ENCODE assay signal across 8 cellular contexts in the genomic region with DNA sequence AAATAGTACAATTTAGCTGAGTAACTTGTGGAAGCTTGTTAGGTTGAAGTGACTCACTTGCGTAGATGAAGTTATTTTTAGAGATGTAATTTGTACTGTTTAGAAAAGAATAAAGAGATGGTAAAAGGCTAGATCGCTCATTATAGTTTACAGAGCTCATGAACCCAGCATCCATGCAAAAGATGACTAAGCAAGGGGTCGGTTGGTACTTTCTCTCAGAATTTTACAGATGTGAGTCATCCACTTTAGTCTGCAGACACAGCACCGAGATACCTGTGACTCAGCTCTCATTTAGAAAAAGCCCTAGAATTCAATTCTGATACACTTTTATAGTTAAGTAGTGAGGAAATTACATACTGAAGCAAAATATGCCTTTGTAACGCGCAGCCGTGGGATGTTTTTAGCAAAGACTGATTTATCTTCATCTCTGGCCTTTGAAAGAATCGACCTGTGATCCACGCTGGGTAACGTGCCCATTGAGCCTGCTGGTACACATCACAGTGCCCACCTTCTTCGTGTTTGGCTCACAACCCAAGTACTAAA.
DNase-seq lines count a peak whose midpoint lies in the region; TF ChIP-seq lines count a peak whose summit lies in the region.

No MANE protein-coding gene starts in this region.

- TF ChIP-seq CTCF in lower leg skin (IDR thresholded peaks at IDR 0.05), result no peak

- H3K9me3 Mint-ChIP-seq in activated T-helper 1 cell treated with anti-CD3 and anti-CD28 coated beads, Interleukin-12 subunit alpha, Interleukin-12 subunit beta, Interleukin-2, Interleukin-4 antibody, amounts not matched to agents 30 ng/mL and 10 ng/mL and 1 ng/mL, durations not matched to agents 14 hours and 24 hours and 36 hours, result no peaks in the 10 kb centered on the region

- no peak overlapping the region for H3K4me3 ChIP-seq in lower leg skin (ENCODE audit: low read depth, poor library complexity, severe bottlenecking)

- peak overlapping the region; percentile 41 for H3K4me3 Mint-ChIP-seq in activated T-helper 1 cell treated with anti-CD3 and anti-CD28 coated beads, Interleukin-12 subunit alpha, Interleukin-12 subunit beta, Interleukin-2, Interleukin-4 antibody, amounts not matched to agents 30 ng/mL and 10 ng/mL and 1 ng/mL, durations not matched to agents 14 hours and 24 hours and 36 hours

- peaks cover 61% of the 10 kb centered on the region for H3K4me1 Mint-ChIP-seq in activated T-helper 1 cell treated with anti-CD3 and anti-CD28 coated beads, Interleukin-12 subunit alpha, Interleukin-12 subunit beta, Interleukin-2, Interleukin-4 antibody, amounts not matched to agents 30 ng/mL and 10 ng/mL and 1 ng/mL, durations not matched to agents 14 hours and 24 hours and 36 hours (ENCODE audit: low read depth)

- DNase-seq in activated effector memory CD4-positive, alpha-beta T cell treated with anti-CD3 and anti-CD28 coated beads, Interleukin-2, amount 50 U/mL, for 16 hours, result peak; percentile 72
- no peak for DNase-seq in activated effector memory CD4-positive, alpha-beta T cell treated with Interleukin-2 at 50 U/mL for 16 hours
- peak; percentile 73 for DNase-seq in HT-29 (ENCODE audit: low spot score)
- DNase-seq in activated T-helper 1 cell treated with anti-CD3 and anti-CD28 coated beads, Interleukin-12 subunit alpha, Interleukin-12 subunit beta, Interleukin-2, Interleukin-4 antibody, amounts not matched to agents 30 ng/mL and 10 ng/mL and 1 ng/mL, durations not matched to agents 14 hours and 24 hours and 36 hours (ENCODE audit: low spot score), result no peak
- peak; percentile 99 for DNase-seq in iris pigment epithelial cell (ENCODE audit: low read depth)
- DNase-seq in superior temporal gyrus (ENCODE audit: extremely low spot score), result peak; percentile 59
- DNase-seq in midbrain (lab: John Stamatoyannopoulos, UW), result no peak
- DNase-seq in lower leg skin (ENCODE audit: low spot score in 2 of 2), result no peak

- peaks cover 6% of the 10 kb centered on the region for H3K27me3 Mint-ChIP-seq in activated T-helper 1 cell treated with anti-CD3 and anti-CD28 coated beads, Interleukin-12 subunit alpha, Interleukin-12 subunit beta, Interleukin-2, Interleukin-4 antibody, amounts not matched to agents 30 ng/mL and 10 ng/mL and 1 ng/mL, durations not matched to agents 14 hours and 24 hours and 36 hours (ENCODE audit: insufficient read depth)

- intact Hi-C loops in activated T-helper 1 cell treated with anti-CD3 and anti-CD28 coated beads, Interleukin-12 subunit alpha, Interleukin-12 subunit beta, Interleukin-2, Interleukin-4 antibody, amounts not matched to agents 30 ng/mL and 10 ng/mL and 1 ng/mL, durations not matched to agents 14 hours and 24 hours and 36 hours (cut with micrococcal nuclease), result loop anchor here (1.0 to 5.0 kb wide), 5 partner anchors 24 to 319 kb away; no protein-coding TSS in a partner anchor
- intact Hi-C loops in lower leg skin (cut with DNase I; ENCODE audit: low total_unique reads), result no loop called here

- peak overlapping the region; percentile 30 for H3K27ac Mint-ChIP-seq in activated T-helper 1 cell treated with anti-CD3 and anti-CD28 coated beads, Interleukin-12 subunit alpha, Interleukin-12 subunit beta, Interleukin-2, Interleukin-4 antibody, amounts not matched to agents 30 ng/mL and 10 ng/mL and 1 ng/mL, durations not matched to agents 14 hours and 24 hours and 36 hours

- H3K36me3 Mint-ChIP-seq in activated T-helper 1 cell treated with anti-CD3 and anti-CD28 coated beads, Interleukin-12 subunit alpha, Interleukin-12 subunit beta, Interleukin-2, Interleukin-4 antibody, amounts not matched to agents 30 ng/mL and 10 ng/mL and 1 ng/mL, durations not matched to agents 14 hours and 24 hours and 36 hours (ENCODE audit: low read depth), result peaks cover 19% of the 10 kb centered on the region

- 32 to 56% methylated on average over 11 of the region's 11 CpGs for WGBS in lower leg skin, 2 donors

- no peak for TF ChIP-seq POLR2A in lower leg skin (IDR thresholded peaks at IDR 0.05)

Comparison
In these comparisons a context has a peak if more than half of its experiments do, and no peak if none do; other contexts are left out.
1. DNase-seq: peak in activated effector memory CD4-positive, alpha-beta T cell treated with anti-CD3 and anti-CD28 coated beads, Interleukin-2, amount 50 U/mL, for 16 hours (single experiment), HT-29 (single experiment), iris pigment epithelial cell (single experiment) and superior temporal gyrus (single experiment); none in activated effector memory CD4-positive, alpha-beta T cell treated with Interleukin-2 at 50 U/mL for 16 hours (single experiment), activated T-helper 1 cell treated with anti-CD3 and anti-CD28 coated beads, Interleukin-12 subunit alpha, Interleukin-12 subunit beta, Interleukin-2, Interleukin-4 antibody, amounts not matched to agents 30 ng/mL and 10 ng/mL and 1 ng/mL, durations not matched to agents 14 hours and 24 hours and 36 hours (single experiment), midbrain (single experiment) and lower leg skin (0 of 2).